Comparison of ENCODE assay signal across 8 cellular contexts in the genomic region with DNA sequence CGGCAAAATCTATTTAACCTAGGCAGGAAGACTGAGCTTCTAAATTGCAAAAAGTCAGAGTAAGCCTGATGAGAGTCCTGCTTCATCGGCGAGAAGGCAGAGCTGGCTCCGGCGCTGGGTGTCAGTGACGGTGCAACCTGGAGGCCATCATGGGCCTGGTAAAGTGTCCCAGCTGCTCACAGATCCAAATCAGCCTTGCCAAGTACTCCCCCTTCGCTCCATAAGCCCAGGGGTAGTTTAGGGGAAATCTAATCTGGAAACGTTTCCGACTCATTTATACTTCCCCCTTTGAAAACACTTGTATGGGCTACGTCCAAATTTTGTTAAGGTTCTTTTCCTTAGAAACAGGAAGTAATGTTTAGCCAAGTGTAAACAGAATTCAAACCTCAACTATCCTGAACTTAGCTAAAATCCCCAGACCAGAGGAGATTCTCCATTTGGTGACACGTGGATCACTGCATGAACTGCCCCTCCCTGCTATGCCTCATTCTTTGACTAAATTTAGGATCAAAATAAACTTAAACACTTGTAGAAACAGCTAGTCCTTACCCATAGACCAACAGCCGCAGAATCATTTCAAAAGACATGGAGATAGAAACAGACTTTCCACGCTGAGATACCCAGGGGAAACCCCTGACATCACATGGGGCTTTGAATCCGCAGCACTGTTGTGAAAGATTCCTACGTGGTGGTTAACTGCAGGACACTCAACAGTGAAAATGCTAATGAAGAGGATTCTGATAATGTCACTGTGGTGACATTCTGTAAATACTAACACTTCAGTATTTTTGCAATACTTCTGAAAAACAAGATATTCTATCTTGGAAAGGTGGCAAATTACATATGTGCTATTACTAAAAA.
A peak's percentile ranks its signal among the peaks of the same experiment; 100 is the strongest.
DNase-seq lines count a peak whose midpoint lies in the region; ATAC-seq and TF ChIP-seq lines count a peak whose summit lies in the region.

No MANE protein-coding gene starts in this region.

- H4K91ac ChIP-seq in mesenchymal stem cell (ENCODE audit: low read length): peak overlapping the region; percentile 64

- peak overlapping the region in 1 of 2 experiments; percentile 65 for H2BK12ac ChIP-seq in mesenchymal stem cell (ENCODE audit: low read length in 2 of 2)

- H3K9me3 Mint-ChIP-seq in activated naive CD4-positive, alpha-beta T cell treated with anti-CD3 and anti-CD28 coated beads, Interleukin-2, amount 50 U/mL, for 72 hours: no peaks in the 10 kb centered on the region

- DNase-seq in Right ventricle myocardium inferior (ENCODE audit: missing footprints): no peak
- no peak for DNase-seq in cardiac septum (ENCODE audit: low spot score)
- DNase-seq in activated naive CD4-positive, alpha-beta T cell treated with anti-CD3 and anti-CD28 coated beads, Interleukin-2, amount 50 U/mL, for 72 hours (ENCODE audit: low spot score in 2 of 2): peak; percentile 36 to 65
- DNase-seq in mesenchymal stem cell: peak; percentile 92
- no peak for DNase-seq in thoracic aorta (ENCODE audit: low spot score)
- DNase-seq in substantia nigra (lab: John Stamatoyannopoulos, UW): no peak
- no peak for DNase-seq in glomerular visceral epithelial cell (ENCODE audit: extremely low spot score)

- no peak for TF ChIP-seq CTCF in thoracic aorta (IDR thresholded peaks at IDR 0.05)

- peak overlapping the region in 1 of 2 experiments; percentile 64 for H3K4ac ChIP-seq in mesenchymal stem cell (ENCODE audit: low read depth in 1 of 2, low read length in 2 of 2)

- H3K4me3 ChIP-seq in mesenchymal stem cell (ENCODE audit: insufficient read depth in 1 of 2, low read depth in 1 of 2, low read length in 2 of 2): peak overlapping the region in 1 of 2 experiments; percentile 48
- peak overlapping the region; percentile 3 for H3K4me3 ChIP-seq in thoracic aorta

- no peaks in the 10 kb centered on the region for H3K27me3 ChIP-seq in mesenchymal stem cell (ENCODE audit: control insufficient read depth in 1 of 2, insufficient read depth in 1 of 2, low read length in 2 of 2)
- no peaks in the 10 kb centered on the region for H3K27me3 ChIP-seq in thoracic aorta (replicated peaks; ENCODE audit: insufficient read depth)

- H2AK5ac ChIP-seq in mesenchymal stem cell (ENCODE audit: low read length, severe bottlenecking): no peak overlapping the region

- H3K18ac ChIP-seq in mesenchymal stem cell (ENCODE audit: low read depth in 1 of 2, low read length in 2 of 2): peak overlapping the region; percentile 37 to 61

- intact Hi-C loops in Right ventricle myocardium inferior (cut with DNase I) (no loop called here), cardiac septum (cut with DNase I) (loop anchor here (5.0 kb wide), 2 partner anchors 84 to 174 kb away; a partner anchor contains a TSS)

- H3K4me2 ChIP-seq in mesenchymal stem cell (ENCODE audit: low read length, poor library complexity, severe bottlenecking): no peak overlapping the region

- peaks cover 0 to 6% of the 10 kb centered on the region in 2 donors for H3K36me3 Mint-ChIP-seq in activated naive CD4-positive, alpha-beta T cell treated with anti-CD3 and anti-CD28 coated beads, Interleukin-2, amount 50 U/mL, for 72 hours

- no peak overlapping the region for H3K27ac ChIP-seq in mesenchymal stem cell (ENCODE audit: low read length, poor library complexity, severe bottlenecking)
- peak overlapping the region; percentile 44 to 61 for H3K27ac ChIP-seq in thoracic aorta
- no peak overlapping the region for H3K27ac ChIP-seq in substantia nigra (ENCODE audit: low read depth, low read length, poor library complexity, severe bottlenecking)

- H3K79me1 ChIP-seq in mesenchymal stem cell (replicated peaks; ENCODE audit: low read length, poor library complexity, severe bottlenecking): no peaks in the 10 kb centered on the region

- no peak overlapping the region for H2BK5ac ChIP-seq in mesenchymal stem cell (ENCODE audit: low read depth, low read length, poor library complexity, severe bottlenecking)

- H3K36me3 ChIP-seq in mesenchymal stem cell (ENCODE audit: control insufficient read depth in 1 of 2, insufficient read depth in 2 of 2, low read depth in 1 of 2, low read length in 2 of 2) (peaks cover 8 to 99% of the 10 kb centered on the region in 2 experiments), thoracic aorta (peaks cover 4% of the 10 kb centered on the region)

- H3K9ac ChIP-seq in mesenchymal stem cell (ENCODE audit: low read length): peak overlapping the region; percentile 93

- H3K27ac Mint-ChIP-seq in activated naive CD4-positive, alpha-beta T cell treated with anti-CD3 and anti-CD28 coated beads, Interleukin-2, amount 50 U/mL, for 72 hours: peak overlapping the region; percentile 83 to 95

- H2AFZ ChIP-seq in mesenchymal stem cell (ENCODE audit: low read depth, low read length): no peak overlapping the region

- no peak overlapping the region for H3K23ac ChIP-seq in mesenchymal stem cell (ENCODE audit: low read length in 2 of 2)

- ATAC-seq in Right ventricle myocardium inferior (peak; percentile 78), HG03565 (IDR thresholded peaks at IDR 0.05; ENCODE audit: unreplicated experiment) (peak; percentile 72), thoracic aorta (ENCODE audit: insufficient number of reproducible peaks, low FRiP score, low read depth) (peak; percentile 22)
- peak; percentile 90 to 93 for ATAC-seq in activated naive CD4-positive, alpha-beta T cell treated with anti-CD3 and anti-CD28 coated beads, Interleukin-2, amount 50 U/mL, for 72 hours

- 62% methylated on average over 12 of the region's 15 CpGs for WGBS in mesenchymal stem cell

- H4K8ac ChIP-seq in mesenchymal stem cell (ENCODE audit: low read length): peak overlapping the region; percentile 45

- no peak overlapping the region for H3K14ac ChIP-seq in mesenchymal stem cell (ENCODE audit: low read length in 2 of 2)

- H3K4me1 ChIP-seq in mesenchymal stem cell (ENCODE audit: control insufficient read depth, insufficient read depth, low read depth, low read length): peaks cover 2% of the 10 kb centered on the region
- H3K4me1 ChIP-seq in thoracic aorta (ENCODE audit: control insufficient read depth in 1 of 2, low read depth in 2 of 2): peaks cover 14 to 15% of the 10 kb centered on the region in 2 donors

- H2BK15ac ChIP-seq in mesenchymal stem cell (ENCODE audit: low read depth, poor library complexity, severe bottlenecking): no peak overlapping the region

- H2BK120ac ChIP-seq in mesenchymal stem cell (ENCODE audit: low read depth, low read length): no peak overlapping the region

- H3K9me3 ChIP-seq in mesenchymal stem cell (ENCODE audit: control insufficient read depth, low read length) (no peaks in the 10 kb centered on the region), thoracic aorta (no peaks in the 10 kb centered on the region)

Comparison
In these comparisons a context has a peak if more than half of its experiments do, and no peak if none do; other contexts are left out.
1. ATAC-seq: peak in every context shown above with its lines; median percentile 92 in activated naive CD4-positive, alpha-beta T cell treated with anti-CD3 and anti-CD28 coated beads, Interleukin-2, amount 50 U/mL, for 72 hours; 78 in Right ventricle myocardium inferior; 72 in HG03565; 22 in thoracic aorta.
2. DNase-seq: peak in activated naive CD4-positive, alpha-beta T cell treated with anti-CD3 and anti-CD28 coated beads, Interleukin-2, amount 50 U/mL, for 72 hours (2 of 2) and mesenchymal stem cell (single experiment); none in Right ventricle myocardium inferior (single experiment), cardiac septum (single experiment), thoracic aorta (single experiment), substantia nigra (0 of 49) and glomerular visceral epithelial cell (single experiment).
3. H3K27ac ChIP-seq: peak in thoracic aorta (2 of 2); none in mesenchymal stem cell (single experiment) and substantia nigra (single experiment).